In the genomic region with DNA sequence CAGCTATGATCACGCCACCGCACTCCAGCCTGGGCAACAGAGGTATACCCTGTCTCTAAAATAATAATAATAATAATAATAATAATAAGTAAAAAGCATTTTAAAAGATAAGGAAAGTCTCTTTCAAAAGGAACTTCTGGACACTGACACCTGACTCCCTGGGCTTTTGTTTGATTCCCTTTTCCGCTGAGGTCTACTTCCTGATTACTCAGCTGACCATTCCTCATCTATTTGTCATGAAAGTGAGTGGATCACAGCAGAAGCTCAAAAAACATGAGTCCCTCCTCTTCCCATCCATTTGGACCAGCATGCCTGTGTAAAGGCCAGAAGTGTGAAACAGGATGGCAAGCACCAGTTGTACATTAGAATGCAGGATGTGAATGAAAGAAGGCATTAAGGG, we compare ENCODE assay signal across 14 cellular contexts.
A peak's percentile ranks its signal among the peaks of the same experiment; 100 is the strongest.
DNase-seq lines count a peak whose midpoint lies in the region; ATAC-seq and TF ChIP-seq lines count a peak whose summit lies in the region.
"Had no signal": no experiment of that assay in that cellular context is flagged by ENCODE, and none has a peak within 500 bp of the region (broad histone marks: within the 10 kb centered on the region; RNA-seq: fewer than 3 reads in every experiment).

No MANE protein-coding gene starts in this region.

- POLR2A ChIA-PET in SK-N-SH (lab: Yijun Ruan, JAX), result no interaction called here

- H3K36me3 Mint-ChIP-seq in progenitor cell of endocrine pancreas (ENCODE audit: insufficient read depth), result no peaks in the 10 kb centered on the region
- no peaks in the 10 kb centered on the region for H3K36me3 Mint-ChIP-seq in activated naive CD4-positive, alpha-beta T cell treated with anti-CD3 and anti-CD28 coated beads for 36 hours (ENCODE audit: low read depth)
- H3K36me3 Mint-ChIP-seq: immature natural killer cell had no signal

- no peak overlapping the region for H3K4me2 ChIP-seq in SK-N-SH

- H3F3A ChIP-seq in SK-N-SH (replicated peaks; ENCODE audit: insufficient read depth), result peaks cover 7% of the 10 kb centered on the region

- no peaks in the 10 kb centered on the region for H3K36me3 ChIP-seq in SK-N-SH (replicated peaks in 1 of 2; ENCODE audit: control insufficient read depth in 1 of 2, insufficient read depth in 2 of 2, low read length in 1 of 2)
- no peaks in the 10 kb centered on the region for H3K36me3 ChIP-seq in heart right ventricle

- H3K9me2 ChIP-seq in SK-N-SH, result no peaks in the 10 kb centered on the region

- 0 out of 2 replicates have a peak overlapping the region, but pooled peaks have one; percentile 64 for H2AFZ ChIP-seq in SK-N-SH (ENCODE audit: low read depth)

- TF ChIP-seq CTCF in SK-N-SH (IDR thresholded peaks at IDR 0.05) (no peak), fibroblast of mammary gland (conservative IDR thresholded peaks at IDR 0.05; ENCODE audit: control insufficient read depth, insufficient read depth, low read depth, low read length) (no peak), progenitor cell of endocrine pancreas (IDR thresholded peaks at IDR 0.05; ENCODE audit: unreplicated experiment) (no peak), heart right ventricle (IDR thresholded peaks at IDR 0.05) (no peak)

- H3K27me3 ChIP-seq in SK-N-SH (ENCODE audit: insufficient read depth) (no peaks in the 10 kb centered on the region), heart right ventricle (peaks cover 0 to 6% (median 0%) of the 10 kb centered on the region in 7 donors)
- H3K27me3 ChIP-seq: testis had no signal

- CTCF ChIA-PET in SK-N-SH (lab: Yijun Ruan, JAX), result interaction anchor here (3.3 to 3.5 kb wide), 2 partner anchors 11 to 241 kb away, joined by 26 to 31 read pairs; no protein-coding TSS in a partner anchor
- CTCF ChIA-PET in activated naive CD4-positive, alpha-beta T cell treated with anti-CD3 and anti-CD28 coated beads for 36 hours (lab: Charles Lee), result interaction anchor here (1.7 to 2.9 kb wide), 2 partner anchors 11 to 12 kb away, joined by 4 to 9 read pairs; no protein-coding TSS in a partner anchor

- intact Hi-C loops in activated naive CD4-positive, alpha-beta T cell treated with anti-CD3 and anti-CD28 coated beads for 36 hours (cut with micrococcal nuclease), result no loop called here
- intact Hi-C loops in heart right ventricle (cut with DNase I), result loop anchor here in 4 of 10 donors (5.0 to 10.0 kb wide), 3 partner anchors 348 to 358 kb away; no protein-coding TSS in a partner anchor

- H3K79me2 ChIP-seq in SK-N-SH (ENCODE audit: insufficient read depth), result no peaks in the 10 kb centered on the region

- H3K4me1 Mint-ChIP-seq in progenitor cell of endocrine pancreas (ENCODE audit: low read depth), result peaks cover 2% of the 10 kb centered on the region
- H3K4me1 Mint-ChIP-seq in activated naive CD4-positive, alpha-beta T cell treated with anti-CD3 and anti-CD28 coated beads for 36 hours (ENCODE audit: low read depth), result peaks cover 4% of the 10 kb centered on the region

- WGBS in SK-N-SH (ENCODE audit: low lambda C conversion rate), result 66% methylated on average over 3 of the region's 3 CpGs
- 68 to 89% methylated on average over 3 of the region's 3 CpGs for WGBS in heart right ventricle, 2 donors

- peaks cover 8% of the 10 kb centered on the region for H3K27me3 Mint-ChIP-seq in progenitor cell of endocrine pancreas
- H3K27me3 Mint-ChIP-seq in activated naive CD4-positive, alpha-beta T cell treated with anti-CD3 and anti-CD28 coated beads for 36 hours (ENCODE audit: low read depth), result peaks cover 3% of the 10 kb centered on the region

- H3K4me3 ChIP-seq in SK-N-SH (ENCODE audit: low read depth in 2 of 2, low read length in 1 of 2) (no peak overlapping the region), fibroblast of mammary gland (ENCODE audit: control insufficient read depth, low read depth, low read length) (no peak overlapping the region), heart right ventricle (no peak overlapping the region)
- H3K4me3 ChIP-seq: testis had no signal

- H3K9me3 ChIP-seq in SK-N-SH (no peaks in the 10 kb centered on the region), heart right ventricle (no peaks in the 10 kb centered on the region)
- H3K9me3 ChIP-seq: testis had no signal

- DNase-seq in 8988T, result peak; percentile 37
- DNase-seq in HCEC 1CT, result peak; percentile 86
- DNase-seq in SK-N-SH, result no peak
- peak; percentile 73 for DNase-seq in fibroblast of mammary gland (ENCODE audit: low read depth)
- DNase-seq in progenitor cell of endocrine pancreas (ENCODE audit: low spot score, unreplicated experiment), result no peak
- no peak for DNase-seq in activated naive CD4-positive, alpha-beta T cell treated with anti-CD3 and anti-CD28 coated beads for 36 hours
- DNase-seq in heart right ventricle, result no peak
- DNase-seq: activated CD4-positive, alpha-beta T cell treated with anti-CD3 and anti-CD28 coated beads for 1 hour; activated T-cell treated with anti-CD3 and anti-CD28 coated beads, Interleukin-2, amount 50 U/mL, for 1 hour; immature natural killer cell; midbrain; NCI-H2227 treated with DMSO at 0.1 percent for 48 hours; testis had no signal

- no peak overlapping the region for H3K27ac Mint-ChIP-seq in progenitor cell of endocrine pancreas
- H3K27ac Mint-ChIP-seq in activated naive CD4-positive, alpha-beta T cell treated with anti-CD3 and anti-CD28 coated beads for 36 hours, result no peak overlapping the region
- H3K27ac Mint-ChIP-seq: immature natural killer cell had no signal

- no peak overlapping the region for H3K9ac ChIP-seq in SK-N-SH

- no peak for ATAC-seq in HG03460 (IDR thresholded peaks at IDR 0.05; ENCODE audit: unreplicated experiment)
- no peak for ATAC-seq in heart right ventricle

- H3K4me1 ChIP-seq in SK-N-SH (ENCODE audit: control insufficient read depth in 1 of 2, insufficient read depth in 2 of 2, low read depth in 1 of 2, low read length in 1 of 2), result no peaks in the 10 kb centered on the region
- peaks cover 0 to 6% (median 0%) of the 10 kb centered on the region in 9 donors for H3K4me1 ChIP-seq in heart right ventricle
- H3K4me1 ChIP-seq: testis had no signal

- H4K20me1 ChIP-seq in SK-N-SH (ENCODE audit: insufficient read depth), result no peaks in the 10 kb centered on the region

- H3K27ac ChIP-seq in SK-N-SH (ENCODE audit: low read depth in 2 of 2, low read length in 1 of 2) (peak overlapping the region in 1 of 2 experiments; percentile 44; a peak in 2 of 4 replicates), heart right ventricle (no peak overlapping the region)
- H3K27ac ChIP-seq: testis had no signal

- H3K4me3 Mint-ChIP-seq in progenitor cell of endocrine pancreas (ENCODE audit: low read depth), result no peak overlapping the region
- no peak overlapping the region for H3K4me3 Mint-ChIP-seq in activated naive CD4-positive, alpha-beta T cell treated with anti-CD3 and anti-CD28 coated beads for 36 hours
- H3K4me3 Mint-ChIP-seq: immature natural killer cell had no signal

- H3K9me3 Mint-ChIP-seq in progenitor cell of endocrine pancreas (ENCODE audit: low read depth), result peaks cover 5% of the 10 kb centered on the region
- no peaks in the 10 kb centered on the region for H3K9me3 Mint-ChIP-seq in activated naive CD4-positive, alpha-beta T cell treated with anti-CD3 and anti-CD28 coated beads for 36 hours
- H3K9me3 Mint-ChIP-seq: immature natural killer cell had no signal

- no peak for TF ChIP-seq EP300 in SK-N-SH (IDR thresholded peaks at IDR 0.05; ENCODE audit: borderline replicate concordance in 1 of 2, low read depth in 1 of 2, low read length in 1 of 2)

- no peak for TF ChIP-seq RAD21 in SK-N-SH (IDR thresholded peaks at IDR 0.05; ENCODE audit: low read length)

TF ChIP-seq in SK-N-SH, 30 proteins besides CTCF, POLR2A, EP300 and RAD21:
- TF ChIP-seq TCF12 (IDR thresholded peaks at IDR 0.05) (0 out of 2 replicates have a peak, but pooled peaks have one; percentile 16), MEF2A (IDR thresholded peaks at IDR 0.05; ENCODE audit: borderline replicate concordance, low read depth) (no peak), FOSL2 (IDR thresholded peaks at IDR 0.05; ENCODE audit: borderline replicate concordance, low read depth) (peak; percentile 51; the same call in 1 of the 2 replicates), PBX3 (IDR thresholded peaks at IDR 0.05) (peak; percentile 38; the same call in 1 of the 2 replicates), ELF1 (IDR thresholded peaks at IDR 0.05) (peak; percentile 60; the same call in 1 of the 2 replicates)

Comparison
In these comparisons a context has a peak if more than half of its experiments do, and no peak if none do; other contexts are left out.
1. DNase-seq: peak in 8988T (single experiment), HCEC 1CT (single experiment) and fibroblast of mammary gland (single experiment); none in SK-N-SH (single experiment), progenitor cell of endocrine pancreas (single experiment), activated naive CD4-positive, alpha-beta T cell treated with anti-CD3 and anti-CD28 coated beads for 36 hours (single experiment) and heart right ventricle (0 of 2).